Comparison of ENCODE assay signal across 8 cellular contexts in the genomic region with DNA sequence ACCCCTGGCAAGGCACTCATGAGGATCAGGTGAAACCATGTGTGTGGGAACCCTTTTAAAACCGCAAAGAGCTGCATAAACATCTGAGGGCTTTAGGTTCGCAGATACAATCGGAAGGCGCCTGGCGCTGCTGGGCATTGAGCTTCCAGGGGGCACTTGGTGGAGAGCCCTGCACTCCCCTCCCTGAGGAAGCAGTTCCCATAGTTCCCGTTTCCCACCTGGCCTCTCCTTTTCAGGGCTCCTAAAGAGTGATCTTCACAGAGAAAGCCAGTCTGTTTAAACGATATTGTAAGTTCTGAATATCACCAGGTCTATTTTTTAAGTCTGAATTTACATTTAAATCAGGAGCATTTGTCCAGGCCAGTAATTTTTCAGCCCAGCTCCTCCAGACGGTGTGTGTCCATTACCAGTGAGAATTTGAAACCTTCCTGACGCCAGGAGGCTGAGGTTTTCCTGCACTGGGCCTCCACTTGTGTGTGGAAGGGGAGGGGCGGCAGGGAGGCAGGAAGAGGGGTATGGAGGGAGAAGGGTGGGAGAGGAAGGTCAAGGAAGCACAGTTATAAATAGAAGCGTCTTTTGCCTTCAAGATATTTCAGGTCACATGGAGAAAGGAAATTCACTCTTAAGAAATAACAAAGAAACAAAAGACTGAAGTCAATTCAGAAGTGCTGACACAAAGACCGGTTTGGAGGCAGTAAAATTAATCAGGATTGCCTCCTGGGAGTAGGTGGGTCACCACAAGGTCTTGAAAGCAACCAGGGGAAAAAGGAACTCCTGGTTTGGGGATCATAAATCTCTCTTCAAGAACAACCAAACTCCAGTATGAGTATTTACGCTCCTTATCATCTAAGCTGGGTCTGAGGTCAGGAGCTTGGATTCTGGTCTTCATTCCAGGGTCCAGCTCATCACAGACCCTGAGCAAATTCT. TPM values are rescaled to one million over a fixed set of nuclear protein-coding genes. Genes with fewer than 3 reads are reported as not detected.
DNase-seq lines count a peak whose midpoint lies in the region; ATAC-seq and TF ChIP-seq lines count a peak whose summit lies in the region.

No MANE protein-coding gene starts in this region.

- H3K27me3 Mint-ChIP-seq in neural progenitor cell (ENCODE audit: insufficient read depth, low read depth), result peaks cover 4% of the 10 kb centered on the region
- peaks cover 9 to 23% of the 10 kb centered on the region in 2 donors for H3K27me3 Mint-ChIP-seq in natural killer cell treated with Interleukin-12 subunit alpha and Interleukin-12 subunit beta and Interleukin-15 and Interleukin-18, amount 100 ng/mL, for 72 hours

- no peaks in the 10 kb centered on the region for H3K9me3 ChIP-seq in neural progenitor cell (ENCODE audit: low read depth)

- ATAC-seq in natural killer cell treated with Interleukin-12 subunit alpha and Interleukin-12 subunit beta and Interleukin-15 and Interleukin-18, amount 100 ng/mL, for 72 hours, result no peak

- peaks cover 19% of the 10 kb centered on the region for H3K4me1 ChIP-seq in neural progenitor cell

- H3K9ac ChIP-seq in neural progenitor cell, result no peak overlapping the region

- H3K4me1 Mint-ChIP-seq in neural progenitor cell, result peaks cover 30% of the 10 kb centered on the region
- H3K4me1 Mint-ChIP-seq in natural killer cell treated with Interleukin-12 subunit alpha and Interleukin-12 subunit beta and Interleukin-15 and Interleukin-18, amount 100 ng/mL, for 72 hours (ENCODE audit: low read depth in 2 of 2), result peaks cover 9 to 15% of the 10 kb centered on the region in 2 donors

- no peaks in the 10 kb centered on the region for H4K20me1 ChIP-seq in neural progenitor cell (ENCODE audit: low read depth)

- no peak overlapping the region for H3K27ac ChIP-seq in neural progenitor cell

- H3K9me3 Mint-ChIP-seq in neural progenitor cell, result no peaks in the 10 kb centered on the region
- no peaks in the 10 kb centered on the region for H3K9me3 Mint-ChIP-seq in natural killer cell treated with Interleukin-12 subunit alpha and Interleukin-12 subunit beta and Interleukin-15 and Interleukin-18, amount 100 ng/mL, for 72 hours

- TF ChIP-seq CTCF in GM12865 (IDR thresholded peaks at IDR 0.05; ENCODE audit: insufficient read depth, low read depth, low read length, missing control alignments) (no peak), neural progenitor cell (IDR thresholded peaks at IDR 0.05) (no peak)

- H3K4me3 Mint-ChIP-seq in neural progenitor cell, result peak overlapping the region; percentile 14
- H3K4me3 Mint-ChIP-seq in natural killer cell treated with Interleukin-12 subunit alpha and Interleukin-12 subunit beta and Interleukin-15 and Interleukin-18, amount 100 ng/mL, for 72 hours, result no peak overlapping the region

- DNase-seq in GM12865 (ENCODE audit: low read depth), result no peak
- DNase-seq in NAMALWA (ENCODE audit: low spot score), result peak; percentile 26
- peak; percentile 85 for DNase-seq in cerebellar cortex (ENCODE audit: low spot score)
- DNase-seq in neural progenitor cell (ENCODE audit: low spot score), result no peak
- DNase-seq in activated CD4-positive, CD25-positive, alpha-beta regulatory T cell treated with anti-CD3 and anti-CD28 coated beads, Interleukin-2, amount 50 U/mL, for 72 hours, result no peak
- DNase-seq in HUDEP-2 (lab: John Stamatoyannopoulos, UW; ENCODE audit: unreplicated experiment in 76 of 76), result no peak
- DNase-seq in C1 segment of cervical spinal cord (lab: John Stamatoyannopoulos, UW), result no peak
- no peak for DNase-seq in natural killer cell treated with Interleukin-12 subunit alpha and Interleukin-12 subunit beta and Interleukin-15 and Interleukin-18, amount 100 ng/mL, for 72 hours (ENCODE audit: low spot score)

- H3K4me2 ChIP-seq in neural progenitor cell, result no peak overlapping the region

- H3K27me3 ChIP-seq in neural progenitor cell, result no peaks in the 10 kb centered on the region

- H3K4me3 ChIP-seq in GM12865 (ENCODE audit: low read depth, low read length), result peak overlapping the region; percentile 10; the same call in 1 of the 2 replicates
- no peak overlapping the region for H3K4me3 ChIP-seq in neural progenitor cell

- H3K79me2 ChIP-seq in neural progenitor cell (ENCODE audit: low read depth), result no peaks in the 10 kb centered on the region

- H3K36me3 Mint-ChIP-seq in neural progenitor cell, result no peaks in the 10 kb centered on the region
- H3K36me3 Mint-ChIP-seq in natural killer cell treated with Interleukin-12 subunit alpha and Interleukin-12 subunit beta and Interleukin-15 and Interleukin-18, amount 100 ng/mL, for 72 hours, result no peaks in the 10 kb centered on the region

- no peaks in the 10 kb centered on the region for H3K36me3 ChIP-seq in neural progenitor cell

- peaks cover 6% of the 10 kb centered on the region for H3F3A ChIP-seq in neural progenitor cell (ENCODE audit: low read depth)

- H3K27ac Mint-ChIP-seq in neural progenitor cell, result peak overlapping the region; percentile 70
- no peak overlapping the region for H3K27ac Mint-ChIP-seq in natural killer cell treated with Interleukin-12 subunit alpha and Interleukin-12 subunit beta and Interleukin-15 and Interleukin-18, amount 100 ng/mL, for 72 hours

- peak overlapping the region; percentile 74 for H2AFZ ChIP-seq in neural progenitor cell (replicated peaks)

RNA-seq across cellular contexts. Expression of a gene that starts 14.3 kb away (rescaled TPM):
- 31.8 and 67.8 TPM in 2 replicates for total RNA-seq in neural progenitor cell (ENCODE audit: low replicate concordance)
- total RNA-seq in natural killer cell treated with Interleukin-12 subunit alpha and Interleukin-12 subunit beta and Interleukin-15 and Interleukin-18, amount 100 ng/mL, for 72 hours, result 100 to 1,000 TPM; 141 to 157 TPM

RNA-seq across cellular contexts. Expression of a gene that starts 44.2 kb away (rescaled TPM):
- 47.2 and 65.4 TPM in 2 replicates for total RNA-seq in neural progenitor cell (ENCODE audit: low replicate concordance)
- total RNA-seq in natural killer cell treated with Interleukin-12 subunit alpha and Interleukin-12 subunit beta and Interleukin-15 and Interleukin-18, amount 100 ng/mL, for 72 hours, result 10 to 100 TPM; 17.5 to 21.7 TPM

Comparison
In these comparisons a context has a peak if more than half of its experiments do, and no peak if none do; other contexts are left out.
1. DNase-seq: peak in NAMALWA (single experiment) and cerebellar cortex (single experiment); none in GM12865 (single experiment), neural progenitor cell (single experiment), activated CD4-positive, CD25-positive, alpha-beta regulatory T cell treated with anti-CD3 and anti-CD28 coated beads, Interleukin-2, amount 50 U/mL, for 72 hours (single experiment), HUDEP-2 (0 of 76), C1 segment of cervical spinal cord (0 of 14) and natural killer cell treated with Interleukin-12 subunit alpha and Interleukin-12 subunit beta and Interleukin-15 and Interleukin-18, amount 100 ng/mL, for 72 hours (single experiment).